Comparison of ENCODE assay signal across 8 cellular contexts in genomic region chr19:12695997-12696365, GRCh38. TPM values are rescaled to one million over a fixed set of nuclear protein-coding genes. Genes with fewer than 3 reads are reported as not detected.
DNase-seq lines count a peak whose midpoint lies in the region; ATAC-seq and TF ChIP-seq lines count a peak whose summit lies in the region.

No MANE protein-coding gene starts in this region.

- peak overlapping the region; percentile 84 to 98 for H3K4me3 ChIP-seq in DND-41 (ENCODE audit: low read depth in 1 of 2, low read length in 2 of 2)
- H3K4me3 ChIP-seq in HCT116 (replicated peaks in 1 of 2; ENCODE audit: low read depth in 1 of 2, low read length in 2 of 2) = peak overlapping the region; percentile 88 to 92
- peak overlapping the region; percentile 91 for H3K4me3 ChIP-seq in fibroblast of the aortic adventitia (ENCODE audit: low read depth, low read length)
- H3K4me3 ChIP-seq in prostate gland = peak overlapping the region; percentile 47 to 77

- DNase-seq in DND-41 (peak; percentile 25), HCT116 (ENCODE audit: low read depth, low spot score) (no peak), fibroblast of the aortic adventitia (ENCODE audit: low read depth) (no peak), prostate gland (ENCODE audit: low spot score) (no peak), kidney tubule cell (ENCODE audit: low spot score) (no peak), activated gamma-delta T cell (lab: John Stamatoyannopoulos, UW) (no peak)
- no peak for DNase-seq in effector CD8-positive, alpha-beta T cell (lab: John Stamatoyannopoulos, UW)

- peaks cover 9% of the 10 kb centered on the region; the same call in 1 of the 2 replicates for H3K79me2 ChIP-seq in DND-41 (ENCODE audit: insufficient read depth, low read length)
- H3K79me2 ChIP-seq in HCT116 (ENCODE audit: insufficient read depth, low read length) = peaks cover 10% of the 10 kb centered on the region; the same call in 1 of the 2 replicates

- peaks cover 26% of the 10 kb centered on the region for H3K36me3 ChIP-seq in DND-41 (ENCODE audit: insufficient read depth, low read length)
- peaks cover 11 to 17% of the 10 kb centered on the region in 2 experiments; a peak in 3 of 4 replicates for H3K36me3 ChIP-seq in HCT116 (ENCODE audit: control insufficient read depth in 1 of 2, insufficient read depth in 2 of 2, low read length in 2 of 2)
- H3K36me3 ChIP-seq in prostate gland = peaks cover 0 to 6% of the 10 kb centered on the region in 2 donors

- TF ChIP-seq CTCF in DND-41 (IDR thresholded peaks at IDR 0.05; ENCODE audit: borderline replicate concordance, extremely low read depth, low read length, poor library complexity, severe bottlenecking) (no peak), HCT116 (IDR thresholded peaks at IDR 0.05 in 2 of 3, conservative IDR thresholded peaks at IDR 0.05 in 1 of 3; ENCODE audit: borderline replicate concordance in 1 of 3, insufficient read depth in 1 of 3, low read depth in 2 of 3, low read length in 2 of 3) (no peak), fibroblast of the aortic adventitia (IDR thresholded peaks at IDR 0.05; ENCODE audit: insufficient read depth, low read length) (no peak), prostate gland (IDR thresholded peaks at IDR 0.05) (no peak)

- RAD21 ChIA-PET in HCT116 (lab: Charles Lee; ENCODE audit: low non-redundant PET in 1 of 2, low total read pairs in 2 of 2, uncharacterized antibody in 2 of 2, unreplicated experiment in 2 of 2) = no interaction called here

- H3K4me2 ChIP-seq in DND-41 (ENCODE audit: insufficient read depth, low read length) (peak overlapping the region; percentile 90), HCT116 (ENCODE audit: low read length) (peak overlapping the region; percentile 93)

- H4K20me1 ChIP-seq in DND-41 (ENCODE audit: insufficient read depth, low read length) (0 out of 2 replicates have a peak, but pooled peaks cover under 1% of the 10 kb centered on the region), HCT116 (ENCODE audit: insufficient read depth) (no peaks in the 10 kb centered on the region)

- WGBS in prostate gland = 5% methylated on average over 33 of the region's 36 CpGs

- TF ChIP-seq POLR2A in HCT116 (IDR thresholded peaks at IDR 0.05; ENCODE audit: borderline replicate concordance, extremely low read depth, insufficient read depth, insufficient read length) (no peak), prostate gland (IDR thresholded peaks at IDR 0.05) (no peak)

- intact Hi-C loops in HCT116 (cut with micrococcal nuclease) (no loop called here), prostate gland (cut with DNase I) (no loop called here)

- H3K27ac ChIP-seq in DND-41 (ENCODE audit: low read length) (peak overlapping the region; percentile 86), HCT116 (ENCODE audit: low read depth, low read length) (peak overlapping the region; percentile 53), prostate gland (no peak overlapping the region)

- peak; percentile 20; the same call in 2 of the 3 replicates for ATAC-seq in DND-41 (ENCODE audit: insufficient read depth, low read depth)
- peak; percentile 46 for ATAC-seq in HCT116
- ATAC-seq in SK-N-SH treated with all-trans-retinoic acid at 6 μM for 48 hours = peak; percentile 28

- POLR2A ChIA-PET in HCT116 (lab: Charles Lee) = interaction anchor here (1.5 to 1.6 kb wide), 2 partner anchors 14 to 87 kb away, joined by 3 to 8 read pairs; partner anchors contain the start of gene DHPS

- H3K27me3 ChIP-seq in DND-41 (ENCODE audit: insufficient read depth, low read length, poor library complexity) (no peaks in the 10 kb centered on the region), HCT116 (ENCODE audit: insufficient read depth, low read length) (no peaks in the 10 kb centered on the region), prostate gland (replicated peaks; ENCODE audit: insufficient read depth) (no peaks in the 10 kb centered on the region)

- H2AFZ ChIP-seq in DND-41 (ENCODE audit: low read depth, low read length) (peak overlapping the region; percentile 90), HCT116 (ENCODE audit: low read depth, low read length, poor library complexity, severe bottlenecking) (no peak overlapping the region)

- CTCF ChIA-PET in HCT116 (lab: Charles Lee) = no interaction called here

- H3K9ac ChIP-seq in DND-41 (ENCODE audit: low read depth, low read length) (peak overlapping the region; percentile 80), HCT116 (ENCODE audit: low read length) (peak overlapping the region; percentile 90)

- no TSS peak for BruUV-seq in HCT116 (replicated peaks; lab: Mats Ljungman, UMichigan)

- H3K9me3 ChIP-seq in DND-41 (ENCODE audit: insufficient read depth, low read length, severe bottlenecking) (no peaks in the 10 kb centered on the region), HCT116 (ENCODE audit: control insufficient read depth in 1 of 2, insufficient read depth in 1 of 2, low read depth in 1 of 2, low read length in 2 of 2) (no peaks in the 10 kb centered on the region), prostate gland (no peaks in the 10 kb centered on the region)

- no peaks in the 10 kb centered on the region for H3K9me2 ChIP-seq in HCT116 (ENCODE audit: insufficient read depth)

- H3K4me1 ChIP-seq in DND-41 (ENCODE audit: insufficient read depth, low read length) = peaks cover 44% of the 10 kb centered on the region
- H3K4me1 ChIP-seq in HCT116 (ENCODE audit: control insufficient read depth in 1 of 2, insufficient read depth in 2 of 2, low read length in 2 of 2) = peaks cover 9 to 23% of the 10 kb centered on the region in 2 experiments; a peak in 3 of 4 replicates
- peaks cover 9% of the 10 kb centered on the region for H3K4me1 ChIP-seq in prostate gland (replicated peaks)

- no peak for TF ChIP-seq RAD21 in HCT116 (IDR thresholded peaks at IDR 0.05; ENCODE audit: low read depth)

TF ChIP-seq in HCT116, 20 proteins besides CTCF, POLR2A, EP300 and RAD21 (continues in another document):
- TF ChIP-seq JUND (IDR thresholded peaks at IDR 0.05) = no peak
- TF ChIP-seq SIN3A (IDR thresholded peaks at IDR 0.05; ENCODE audit: low read depth) = no peak
- TF ChIP-seq POLR2AphosphoS5 (IDR thresholded peaks at IDR 0.05; ENCODE audit: low read depth, low read length) = no peak
- TF ChIP-seq EGR1 (IDR thresholded peaks at IDR 0.05; ENCODE audit: low read depth) = no peak
- TF ChIP-seq TCF7L2 (IDR thresholded peaks at IDR 0.05; ENCODE audit: borderline replicate concordance, extremely low read depth, insufficient read depth, insufficient read length) = no peak

TF ChIP-seq in SK-N-SH treated with all-trans-retinoic acid at 6 μM for 48 hours, 23 proteins besides CTCF, POLR2A, EP300 and RAD21 (continues in another document):
- TF ChIP-seq POU6F1 (CRISPR knock-in tag; IDR thresholded peaks at IDR 0.05; ENCODE audit: borderline replicate concordance, low read depth) (no peak), TSHZ2 (CRISPR knock-in tag; IDR thresholded peaks at IDR 0.05) (no peak)

RNA-seq across cellular contexts. Expression of gene FBXW9, which starts 0.5 kb away (rescaled TPM):
- total RNA-seq in HCT116 (2021; ENCODE audit: unreplicated experiment) = 14.0 TPM
- 10.7 and 12.5 TPM in 2 replicates for polyA plus RNA-seq in HCT116 (2012)
- total RNA-seq in fibroblast of the aortic adventitia (ENCODE audit: low replicate concordance) = 7.2 and 8.9 TPM in 2 replicates
- total RNA-seq in prostate gland = 10 to 100 TPM in 1 of 2 donors, 1 to 10 TPM in 1; 9.1 to 16.9 TPM

RNA-seq across cellular contexts. Expression of gene GNG14, which starts 8.2 kb away (rescaled TPM):
- total RNA-seq in HCT116 (2021; ENCODE audit: unreplicated experiment) (not detected), fibroblast of the aortic adventitia (ENCODE audit: low replicate concordance) (not detected in 2 replicates), prostate gland (not detected)
- 0.25 TPM in 1 of 2 replicates, not detected in the other for polyA plus RNA-seq in HCT116 (2012)

RNA-seq across cellular contexts. Expression of gene DHPS, which starts 14.3 kb away (rescaled TPM):
- total RNA-seq in HCT116 (2021; ENCODE audit: unreplicated experiment) (134 TPM), fibroblast of the aortic adventitia (ENCODE audit: low replicate concordance) (38.3 and 46.2 TPM in 2 replicates), prostate gland (100 to 1,000 TPM; 140 to 178 TPM)
- 136 and 148 TPM in 2 replicates for polyA plus RNA-seq in HCT116 (2012)

RNA-seq across cellular contexts. Expression of gene TNPO2, which starts 27.8 kb away (rescaled TPM):
- total RNA-seq in HCT116 (2021; ENCODE audit: unreplicated experiment) = 81.8 TPM
- polyA plus RNA-seq in HCT116 (2012) = 57.5 and 67.0 TPM in 2 replicates
- 39.4 and 57.3 TPM in 2 replicates for total RNA-seq in fibroblast of the aortic adventitia (ENCODE audit: low replicate concordance)
- 100 to 1,000 TPM in 1 of 2 donors, 10 to 100 TPM in 1; 50.1 to 123 TPM for total RNA-seq in prostate gland

RNA-seq across cellular contexts. Expression of gene WDR83, which starts 29.4 kb away (rescaled TPM):
- total RNA-seq in HCT116 (2021; ENCODE audit: unreplicated experiment) (20.1 TPM), fibroblast of the aortic adventitia (ENCODE audit: low replicate concordance) (6.8 and 15.9 TPM in 2 replicates), prostate gland (10 to 100 TPM; 14.9 to 16.2 TPM)
- 17.9 and 22.8 TPM in 2 replicates for polyA plus RNA-seq in HCT116 (2012)

Comparison
In these comparisons a context has a peak if more than half of its experiments do, and no peak if none do; other contexts are left out.
1. H3K27ac ChIP-seq: peak in DND-41 (single experiment) and HCT116 (single experiment); none in prostate gland (0 of 2).
2. Peak in every context shown above with its lines, with median percentiles within 50 percentile points of each other: ATAC-seq and H3K4me3 ChIP-seq.